1 cellular context compared by ENCODE assay signal in the genomic region with DNA sequence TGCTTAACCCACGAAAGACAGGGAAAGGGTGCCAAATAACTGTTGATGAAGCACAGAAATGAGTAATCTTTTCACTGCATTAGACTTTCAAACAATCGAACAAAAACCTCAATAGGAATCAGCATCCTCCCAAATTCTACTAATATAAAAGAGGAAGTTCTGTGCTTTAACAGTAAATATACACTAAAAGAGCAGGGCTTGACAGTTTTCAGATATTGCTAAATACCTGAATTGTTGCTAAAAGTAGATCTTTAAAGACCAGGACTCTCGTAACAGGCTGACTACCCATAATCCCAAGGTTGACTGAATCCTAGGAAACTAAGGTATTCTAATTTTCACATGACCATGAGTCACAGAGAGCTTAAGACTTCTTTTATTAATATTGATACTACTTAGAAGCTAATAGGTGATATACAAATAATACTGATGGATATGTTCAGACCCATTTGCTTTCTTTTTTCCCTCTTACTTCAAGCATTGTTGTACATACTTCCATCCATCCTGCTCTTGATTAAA.
TF ChIP-seq lines count a peak whose summit lies in the region.

No MANE protein-coding gene starts in this region.

TF ChIP-seq in K562, 482 proteins besides CTCF, POLR2A, EP300 and RAD21 (continued from another document):
- TF ChIP-seq POLR2G (IDR thresholded peaks at IDR 0.05; ENCODE audit: low read depth, low read length) (peak; percentile 20; the same call in 1 of the 2 replicates), SRF (CRISPR knock-in tag; IDR thresholded peaks at IDR 0.05) (no peak), OTX1 (CRISPR knock-in tag; IDR thresholded peaks at IDR 0.05) (no peak), CBX8 (IDR thresholded peaks at IDR 0.05; ENCODE audit: borderline replicate concordance, extremely low read depth, low read depth, low read length, poor library complexity, severe bottlenecking) (no peak), ZNF436 (CRISPR knock-in tag; IDR thresholded peaks at IDR 0.05) (no peak), COPS2 (conservative IDR thresholded peaks at IDR 0.05) (no peak), ZNF431 (CRISPR knock-in tag; IDR thresholded peaks at IDR 0.05) (no peak), RBM22 (IDR thresholded peaks at IDR 0.05; ENCODE audit: low read depth, low read length, poor library complexity, severe bottlenecking) (peak; percentile 22), RBFOX2 (IDR thresholded peaks at IDR 0.05; ENCODE audit: low read depth, low read length) (peak; percentile 57), FOXA1 (IDR thresholded peaks at IDR 0.05; ENCODE audit: borderline replicate concordance) (no peak), ZNF76 (CRISPR knock-in tag; IDR thresholded peaks at IDR 0.05; ENCODE audit: borderline replicate concordance) (no peak), NR3C1 (CRISPR knock-in tag; IDR thresholded peaks at IDR 0.05) (no peak), SLC30A9 (CRISPR knock-in tag; IDR thresholded peaks at IDR 0.05) (no peak)
- TF ChIP-seq, protein P1, sequence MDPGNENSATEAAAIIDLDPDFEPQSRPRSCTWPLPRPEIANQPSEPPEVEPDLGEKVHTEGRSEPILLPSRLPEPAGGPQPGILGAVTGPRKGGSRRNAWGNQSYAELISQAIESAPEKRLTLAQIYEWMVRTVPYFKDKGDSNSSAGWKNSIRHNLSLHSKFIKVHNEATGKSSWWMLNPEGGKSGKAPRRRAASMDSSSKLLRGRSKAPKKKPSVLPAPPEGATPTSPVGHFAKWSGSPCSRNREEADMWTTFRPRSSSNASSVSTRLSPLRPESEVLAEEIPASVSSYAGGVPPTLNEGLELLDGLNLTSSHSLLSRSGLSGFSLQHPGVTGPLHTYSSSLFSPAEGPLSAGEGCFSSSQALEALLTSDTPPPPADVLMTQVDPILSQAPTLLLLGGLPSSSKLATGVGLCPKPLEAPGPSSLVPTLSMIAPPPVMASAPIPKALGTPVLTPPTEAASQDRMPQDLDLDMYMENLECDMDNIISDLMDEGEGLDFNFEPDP (CRISPR knock-in tag; IDR thresholded peaks at IDR 0.05) = no peak
